In genomic region chr6:121498481-121499276, GRCh38 we compare ENCODE assay signal across 25 cellular contexts.
DNase-seq lines count a peak whose midpoint lies in the region; ATAC-seq and TF ChIP-seq lines count a peak whose summit lies in the region.
"Had no signal": no experiment of that assay in that cellular context is flagged by ENCODE, and none has a peak within 500 bp of the region (broad histone marks: within the 10 kb centered on the region; RNA-seq: fewer than 3 reads in every experiment).

No MANE protein-coding gene starts in this region.

- H3K9me3 ChIP-seq in esophagus (ENCODE audit: control insufficient read depth in 2 of 2, insufficient read depth in 1 of 2, low read depth in 1 of 2, low read length in 1 of 2): no peaks in the 10 kb centered on the region
- H3K9me3 ChIP-seq: SK-N-SH, tibial nerve had no signal

- H3K4me3 ChIP-seq in esophagus (ENCODE audit: low read depth in 1 of 2, low read length in 2 of 2): no peak overlapping the region
- H3K4me3 ChIP-seq: lung, tibial nerve had no signal

- H3K27me3 ChIP-seq in esophagus (ENCODE audit: control insufficient read depth in 1 of 2, insufficient read depth in 2 of 2, low read length in 2 of 2): no peaks in the 10 kb centered on the region
- H3K27me3 ChIP-seq: tibial nerve had no signal

- H3K36me3 ChIP-seq in esophagus (ENCODE audit: control insufficient read depth in 2 of 2, insufficient read depth in 2 of 2, low read length in 1 of 2): no peaks in the 10 kb centered on the region
- H3K36me3 ChIP-seq: tibial nerve had no signal

- DNase-seq in DMS53 (lab: John Stamatoyannopoulos, UW): peak; percentile 16
- DNase-seq in DMS53 treated with DMSO at 0.1 percent for 48 hours (lab: John Stamatoyannopoulos, UW; ENCODE audit: unreplicated experiment): no peak
- no peak for DNase-seq in omental fat pad (ENCODE audit: low spot score)
- no peak for DNase-seq in foreskin melanocyte
- no peak for DNase-seq in stimulated activated CD4-positive, alpha-beta T cell treated with anti-CD3 and anti-CD28 coated beads, Interleukin-4, amount 100 ng/mL, for 24 hours
- DNase-seq: activated CD4-positive, alpha-beta T cell treated with anti-CD3 and anti-CD28 coated beads, Interleukin-2, amount 50 U/mL, for 4 hours; activated effector memory CD4-positive, alpha-beta T cell treated with Interleukin-2 at 50 U/mL for 16 hours; activated naive CD8-positive, alpha-beta T cell treated with anti-CD3 and anti-CD28 coated beads, Interleukin-2, amount 10 ng/mL, durations not matched to agents 7 days and 5 days; H9; IMR-90; kidney; NCI-H524; NK-92 treated with Interleukin-12 subunit alpha and Interleukin-12 subunit beta, amount 100 ng/mL, for 24 hours; RPMI8226; SK-N-SH; small intestine; stimulated activated CD4-positive, alpha-beta T cell treated with anti-CD3 and anti-CD28 coated beads, Interleukin-2, amount 100 ng/mL, for 48 hours; stimulated activated naive CD4-positive, alpha-beta T cell treated with Interleukin-2 at 50 U/mL for 16 hours had no signal

- peak overlapping the region; percentile 67 to 87 for H3K27ac ChIP-seq in esophagus (ENCODE audit: low read depth in 2 of 2, low read length in 1 of 2)
- H3K27ac ChIP-seq: 22Rv1 had no signal

- no peak for TF ChIP-seq CTCF in omental fat pad (IDR thresholded peaks at IDR 0.05)

- H3K4me1 ChIP-seq in esophagus (ENCODE audit: control insufficient read depth in 2 of 2, insufficient read depth in 2 of 2, low read length in 1 of 2): no peaks in the 10 kb centered on the region

- 46 to 59% methylated on average over 12 of the region's 12 CpGs for WGBS in esophagus, 2 donors

- ATAC-seq in omental fat pad (ENCODE audit: low FRiP score) (peak; percentile 42), HG03571 (IDR thresholded peaks at IDR 0.05; ENCODE audit: unreplicated experiment) (no peak), GM19397 (IDR thresholded peaks at IDR 0.05; ENCODE audit: unreplicated experiment) (no peak)
- ATAC-seq: WTC11 had no signal
